Comparison of ENCODE assay signal across 8 cellular contexts in genomic region chr3:21484323-21485154, GRCh38.
DNase-seq lines count a peak whose midpoint lies in the region; ATAC-seq, FAIRE-seq and TF ChIP-seq lines count a peak whose summit lies in the region.

No MANE protein-coding gene starts in this region.

- POLR2A ChIA-PET in activated CD4-positive, alpha-beta memory T cell treated with anti-CD3 and anti-CD28 coated beads for 36 hours (lab: Charles Lee) = no interaction called here

- no peaks in the 10 kb centered on the region for H3K36me3 Mint-ChIP-seq in activated CD4-positive, alpha-beta memory T cell treated with anti-CD3 and anti-CD28 coated beads for 36 hours

- H3K27ac Mint-ChIP-seq in activated CD4-positive, alpha-beta memory T cell treated with anti-CD3 and anti-CD28 coated beads for 36 hours = no peak overlapping the region

- no peaks in the 10 kb centered on the region for H3K4me1 Mint-ChIP-seq in activated CD4-positive, alpha-beta memory T cell treated with anti-CD3 and anti-CD28 coated beads for 36 hours (ENCODE audit: low read depth)

- no peak for TF ChIP-seq POLR2A in H54 (IDR thresholded peaks at IDR 0.05; ENCODE audit: low read depth, low read length)

- no peak overlapping the region for H3K4me3 Mint-ChIP-seq in activated CD4-positive, alpha-beta memory T cell treated with anti-CD3 and anti-CD28 coated beads for 36 hours

- peak; percentile 13 for DNase-seq in ELR (ENCODE audit: low read depth)
- DNase-seq in H54 (ENCODE audit: insufficient read length, low spot score) = peak; percentile 14
- peak; percentile 36 for DNase-seq in NCI-H146 (lab: John Stamatoyannopoulos, UW)
- DNase-seq in activated CD4-positive, alpha-beta memory T cell treated with anti-CD3 and anti-CD28 coated beads for 36 hours = peak; percentile 11
- DNase-seq in Right ventricle myocardium superior = peak; percentile 40
- DNase-seq in sciatic nerve (ENCODE audit: low spot score) = no peak
- DNase-seq in cerebellum (ENCODE audit: low spot score) = no peak

- intact Hi-C loops in activated CD4-positive, alpha-beta memory T cell treated with anti-CD3 and anti-CD28 coated beads for 36 hours (cut with micrococcal nuclease) = no loop called here
- intact Hi-C loops in Right ventricle myocardium superior (cut with DNase I) = no loop called here
- intact Hi-C loops in sciatic nerve (cut with DNase I) = no loop called here

- peak; percentile 65 for ATAC-seq in Right ventricle myocardium superior (ENCODE audit: poor library complexity)
- ATAC-seq in sciatic nerve = peak; percentile 48
- no peak for ATAC-seq in GM19397 (IDR thresholded peaks at IDR 0.05; ENCODE audit: unreplicated experiment)

- CTCF ChIA-PET in activated CD4-positive, alpha-beta memory T cell treated with anti-CD3 and anti-CD28 coated beads for 36 hours (lab: Charles Lee) = no interaction called here

- peaks cover 7% of the 10 kb centered on the region for H3K9me3 Mint-ChIP-seq in activated CD4-positive, alpha-beta memory T cell treated with anti-CD3 and anti-CD28 coated beads for 36 hours

- no peaks in the 10 kb centered on the region for H3K27me3 Mint-ChIP-seq in activated CD4-positive, alpha-beta memory T cell treated with anti-CD3 and anti-CD28 coated beads for 36 hours

- peak; percentile 85 for FAIRE-seq in H54 (lab: Jason Lieb, UNC)

Comparison
In these comparisons a context has a peak if more than half of its experiments do, and no peak if none do; other contexts are left out.
1. DNase-seq: peak in ELR (single experiment), H54 (single experiment), NCI-H146 (single experiment), activated CD4-positive, alpha-beta memory T cell treated with anti-CD3 and anti-CD28 coated beads for 36 hours (single experiment) and Right ventricle myocardium superior (single experiment); none in sciatic nerve (single experiment) and cerebellum (single experiment).